1 cellular context compared by ENCODE assay signal in the genomic region with DNA sequence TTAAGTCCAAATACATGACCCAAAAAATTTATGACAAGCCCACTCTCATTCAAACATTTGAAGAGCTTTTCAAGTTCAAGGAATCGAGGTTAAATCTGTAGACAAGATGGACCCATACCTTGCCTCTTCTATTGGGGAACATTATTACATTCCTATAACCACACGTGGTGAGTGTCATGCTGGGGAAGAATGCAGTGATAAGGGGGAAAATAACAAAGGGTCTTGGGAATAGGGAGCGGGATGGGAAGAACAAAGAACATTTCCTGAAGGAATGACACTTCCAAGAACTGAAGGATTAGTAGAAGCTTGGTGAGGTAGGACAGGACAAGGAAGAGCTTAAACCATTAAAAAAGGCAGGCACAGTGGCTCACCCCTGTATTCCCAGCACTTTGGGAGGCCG.
TF ChIP-seq lines count a peak whose summit lies in the region.

No MANE protein-coding gene starts in this region.

TF ChIP-seq in IMR-90, 13 proteins besides CTCF, POLR2A, EP300 and RAD21:
- TF ChIP-seq RFX5 (IDR thresholded peaks at IDR 0.05; ENCODE audit: low read depth, low read length) (no peak), MAZ (IDR thresholded peaks at IDR 0.05; ENCODE audit: borderline replicate concordance, low read depth, low read length) (no peak), CEBPB (IDR thresholded peaks at IDR 0.05; ENCODE audit: low read depth, low read length) (no peak), MXI1 (IDR thresholded peaks at IDR 0.05; ENCODE audit: borderline replicate concordance, low read depth, low read length) (no peak), BHLHE40 (IDR thresholded peaks at IDR 0.05; ENCODE audit: low read depth, low read length) (no peak), CHD1 (IDR thresholded peaks at IDR 0.05; ENCODE audit: low read depth, low read length) (no peak), SMC3 (IDR thresholded peaks at IDR 0.05; ENCODE audit: low read depth, low read length) (no peak), NFE2L2 (IDR thresholded peaks at IDR 0.05; ENCODE audit: low read depth, low read length) (no peak), MAFK (IDR thresholded peaks at IDR 0.05; ENCODE audit: low read depth, low read length) (no peak), FOS (IDR thresholded peaks at IDR 0.05; ENCODE audit: low read depth, low read length) (no peak), RCOR1 (IDR thresholded peaks at IDR 0.05; ENCODE audit: insufficient replicate concordance, low read length) (no peak)
- TF ChIP-seq, protein P1, sequence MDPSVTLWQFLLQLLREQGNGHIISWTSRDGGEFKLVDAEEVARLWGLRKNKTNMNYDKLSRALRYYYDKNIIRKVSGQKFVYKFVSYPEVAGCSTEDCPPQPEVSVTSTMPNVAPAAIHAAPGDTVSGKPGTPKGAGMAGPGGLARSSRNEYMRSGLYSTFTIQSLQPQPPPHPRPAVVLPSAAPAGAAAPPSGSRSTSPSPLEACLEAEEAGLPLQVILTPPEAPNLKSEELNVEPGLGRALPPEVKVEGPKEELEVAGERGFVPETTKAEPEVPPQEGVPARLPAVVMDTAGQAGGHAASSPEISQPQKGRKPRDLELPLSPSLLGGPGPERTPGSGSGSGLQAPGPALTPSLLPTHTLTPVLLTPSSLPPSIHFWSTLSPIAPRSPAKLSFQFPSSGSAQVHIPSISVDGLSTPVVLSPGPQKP (IDR thresholded peaks at IDR 0.05; ENCODE audit: borderline replicate concordance, low read depth, low read length): no peak
- TF ChIP-seq, protein P2, sequence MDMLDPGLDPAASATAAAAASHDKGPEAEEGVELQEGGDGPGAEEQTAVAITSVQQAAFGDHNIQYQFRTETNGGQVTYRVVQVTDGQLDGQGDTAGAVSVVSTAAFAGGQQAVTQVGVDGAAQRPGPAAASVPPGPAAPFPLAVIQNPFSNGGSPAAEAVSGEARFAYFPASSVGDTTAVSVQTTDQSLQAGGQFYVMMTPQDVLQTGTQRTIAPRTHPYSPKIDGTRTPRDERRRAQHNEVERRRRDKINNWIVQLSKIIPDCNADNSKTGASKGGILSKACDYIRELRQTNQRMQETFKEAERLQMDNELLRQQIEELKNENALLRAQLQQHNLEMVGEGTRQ (IDR thresholded peaks at IDR 0.05; ENCODE audit: low read depth, low read length): no peak
